ENCODE assay signal across 20 cellular contexts in genomic region chr2:194842871-194843270, GRCh38.
"Had no signal": no experiment of that assay in that cellular context is flagged by ENCODE, and none has a peak within 500 bp of the region (broad histone marks: within the 10 kb centered on the region; RNA-seq: fewer than 3 reads in every experiment).

No MANE protein-coding gene starts in this region.

- H3K4me1 Mint-ChIP-seq: activated CD4-positive, alpha-beta memory T cell treated with anti-CD3 and anti-CD28 coated beads, Interleukin-2, amount 10 ng/mL, durations not matched to agents 7 days and 5 days; activated naive CD4-positive, alpha-beta T cell treated with anti-CD3 and anti-CD28 coated beads, Interleukin-2, amount 10 ng/mL, durations not matched to agents 7 days and 5 days; nephron had no signal

- H3K9me3 Mint-ChIP-seq: activated CD4-positive, alpha-beta memory T cell treated with anti-CD3 and anti-CD28 coated beads, Interleukin-2, amount 10 ng/mL, durations not matched to agents 7 days and 5 days; activated naive CD4-positive, alpha-beta T cell treated with anti-CD3 and anti-CD28 coated beads, Interleukin-2, amount 10 ng/mL, durations not matched to agents 7 days and 5 days had no signal

- H3K4me3 ChIP-seq: sigmoid colon, testis, upper lobe of left lung had no signal

- H3K36me3 Mint-ChIP-seq: activated naive CD4-positive, alpha-beta T cell treated with anti-CD3 and anti-CD28 coated beads, Interleukin-2, amount 10 ng/mL, durations not matched to agents 7 days and 5 days had no signal

- H3K9me3 ChIP-seq: sigmoid colon, testis, upper lobe of left lung had no signal

- H3K4me1 ChIP-seq: sigmoid colon, testis, upper lobe of left lung had no signal

- H3K27ac ChIP-seq: sigmoid colon, testis, upper lobe of left lung had no signal

- H3K27me3 ChIP-seq: sigmoid colon, testis, upper lobe of left lung had no signal

- DNase-seq: activated CD4-positive, alpha-beta memory T cell treated with anti-CD3 and anti-CD28 coated beads, Interleukin-2, amount 10 ng/mL, durations not matched to agents 7 days and 5 days; activated CD4-positive, alpha-beta T cell treated with anti-CD3 and anti-CD28 coated beads for 48 hours; activated CD4-positive, CD25-positive, alpha-beta regulatory T cell; activated effector memory CD4-positive, alpha-beta T cell treated with anti-CD3 and anti-CD28 coated beads, Interleukin-2, amount 50 U/mL, for 16 hours; activated naive CD4-positive, alpha-beta T cell treated with anti-CD3 and anti-CD28 coated beads, Interleukin-2, amount 10 ng/mL, durations not matched to agents 7 days and 5 days; amygdala; effector CD4-positive, alpha-beta T cell; erythroblast; hypothalamus; left colon; mesenchymal stem cell; occipital lobe; sigmoid colon; stimulated activated CD4-positive, alpha-beta T cell treated with anti-CD3 and anti-CD28 coated beads, Interleukin-2, amount 100 ng/mL, for 48 hours; stimulated activated naive CD4-positive, alpha-beta T cell; T1000; testis had no signal

- H3K4me3 Mint-ChIP-seq: activated CD4-positive, alpha-beta memory T cell treated with anti-CD3 and anti-CD28 coated beads, Interleukin-2, amount 10 ng/mL, durations not matched to agents 7 days and 5 days; activated naive CD4-positive, alpha-beta T cell treated with anti-CD3 and anti-CD28 coated beads, Interleukin-2, amount 10 ng/mL, durations not matched to agents 7 days and 5 days; dendritic cell treated with granulocyte-macrophage colony-stimulating factor and Interleukin-4, amounts not matched to agents 40 ng/mL and 50 ng/mL, for 4 days; nephron had no signal

- H3K27me3 Mint-ChIP-seq: activated CD4-positive, alpha-beta memory T cell treated with anti-CD3 and anti-CD28 coated beads, Interleukin-2, amount 10 ng/mL, durations not matched to agents 7 days and 5 days; activated naive CD4-positive, alpha-beta T cell treated with anti-CD3 and anti-CD28 coated beads, Interleukin-2, amount 10 ng/mL, durations not matched to agents 7 days and 5 days; dendritic cell treated with granulocyte-macrophage colony-stimulating factor and Interleukin-4, amounts not matched to agents 40 ng/mL and 50 ng/mL, for 4 days had no signal

- H3K36me3 ChIP-seq: sigmoid colon, upper lobe of left lung had no signal

- H3K27ac Mint-ChIP-seq: activated CD4-positive, alpha-beta memory T cell treated with anti-CD3 and anti-CD28 coated beads, Interleukin-2, amount 10 ng/mL, durations not matched to agents 7 days and 5 days; activated naive CD4-positive, alpha-beta T cell treated with anti-CD3 and anti-CD28 coated beads, Interleukin-2, amount 10 ng/mL, durations not matched to agents 7 days and 5 days; dendritic cell treated with granulocyte-macrophage colony-stimulating factor and Interleukin-4, amounts not matched to agents 40 ng/mL and 50 ng/mL, for 4 days; nephron had no signal
